In genomic region chr3:109773006-109773405, GRCh38 we compare ENCODE assay signal across 19 cellular contexts.
DNase-seq lines count a peak whose midpoint lies in the region; ATAC-seq, FAIRE-seq and TF ChIP-seq lines count a peak whose summit lies in the region.
"Had no signal": no experiment of that assay in that cellular context is flagged by ENCODE, and none has a peak within 500 bp of the region (broad histone marks: within the 10 kb centered on the region; RNA-seq: fewer than 3 reads in every experiment).

No MANE protein-coding gene starts in this region.

- H3K9me3 Mint-ChIP-seq in HFFc6 = 0 out of 2 replicates have a peak, but pooled peaks cover 4% of the 10 kb centered on the region

- peaks cover 9% of the 10 kb centered on the region; the same call in 1 of the 2 replicates for H3K4me1 Mint-ChIP-seq in HFFc6 (ENCODE audit: low read depth)

- no peaks in the 10 kb centered on the region for H3K9me3 ChIP-seq in small intestine (ENCODE audit: control insufficient read depth, low read depth)
- H3K9me3 ChIP-seq: BE2C, SK-N-SH had no signal

- ATAC-seq in HG02970 (IDR thresholded peaks at IDR 0.05; ENCODE audit: low FRiP score, unreplicated experiment) (no peak), GM18861 (IDR thresholded peaks at IDR 0.05; ENCODE audit: unreplicated experiment) (no peak)
- ATAC-seq: PC-3, Right ventricle myocardium inferior had no signal

- WGBS in small intestine, 3 donors = 74 to 76% (median 75%) methylated on average over 1 of the region's 1 CpG

- FAIRE-seq in small intestine (lab: Jason Lieb, UNC) = no peak
- FAIRE-seq: H54 had no signal

- TF ChIP-seq CTCF in HFFc6 (IDR thresholded peaks at IDR 0.05) = no peak

- H3K27me3 Mint-ChIP-seq in HFFc6 (ENCODE audit: insufficient read depth) = no peaks in the 10 kb centered on the region
- H3K27me3 Mint-ChIP-seq: CD8-positive, alpha-beta memory T cell had no signal

- H3K27ac Mint-ChIP-seq in HFFc6 = no peak overlapping the region

- H3K27me3 ChIP-seq in small intestine (ENCODE audit: control insufficient read depth in 2 of 2, insufficient read depth in 2 of 2, low read length in 2 of 2) = no peaks in the 10 kb centered on the region
- H3K27me3 ChIP-seq: BE2C had no signal

- no peaks in the 10 kb centered on the region; the same call in 1 of the 2 replicates for H3K36me3 Mint-ChIP-seq in HFFc6 (ENCODE audit: low read depth)

- no peak overlapping the region for H3K27ac ChIP-seq in small intestine (ENCODE audit: low read depth in 1 of 2, low read length in 1 of 2)

- no peaks in the 10 kb centered on the region for H3K4me1 ChIP-seq in small intestine (ENCODE audit: control insufficient read depth in 2 of 2, insufficient read depth in 1 of 2, low read depth in 1 of 2, low read length in 1 of 2)
- H3K4me1 ChIP-seq: BE2C had no signal

- DNase-seq in HFFc6 (no peak), NCI-H69 (lab: John Stamatoyannopoulos, UW) (peak; percentile 20), RPMI7951 (ENCODE audit: low read depth) (peak; percentile 1), left kidney (ENCODE audit: low read depth, low spot score) (peak; percentile 51), kidney glomerular epithelial cell (lab: John Stamatoyannopoulos, UW) (no peak), small intestine (no peak)
- DNase-seq: BE2C; CD8-positive, alpha-beta memory T cell; Karpas-422; NCI-H1436; NCI-H2029 treated with DMSO at 0.1 percent for 48 hours; NCI-H446; NK-92 treated with Interleukin-12 subunit alpha and Interleukin-12 subunit beta, amount 100 ng/mL, for 24 hours; PC-3; SK-N-SH had no signal

- no peak overlapping the region for H3K4me3 ChIP-seq in small intestine (ENCODE audit: low read depth in 1 of 2, low read length in 2 of 2)

- peak overlapping the region; percentile 8; the same call in 1 of the 2 replicates for H3K4me3 Mint-ChIP-seq in HFFc6
- H3K4me3 Mint-ChIP-seq: CD8-positive, alpha-beta memory T cell had no signal

- H3K36me3 ChIP-seq in small intestine (ENCODE audit: control insufficient read depth in 2 of 2, insufficient read depth in 2 of 2, low read length in 2 of 2) = no peaks in the 10 kb centered on the region
- H3K36me3 ChIP-seq: BE2C had no signal

Comparison
In these comparisons a context has a peak if more than half of its experiments do, and no peak if none do; other contexts are left out.
1. DNase-seq: peak in NCI-H69 (single experiment), RPMI7951 (single experiment) and left kidney (single experiment); none in HFFc6 (single experiment), kidney glomerular epithelial cell (single experiment) and small intestine (single experiment).